Comparison of ENCODE assay signal across 9 cellular contexts in genomic region chr3:4751057-4752051, GRCh38.
DNase-seq lines count a peak whose midpoint lies in the region; ATAC-seq and TF ChIP-seq lines count a peak whose summit lies in the region.
"Had no signal": no experiment of that assay in that cellular context is flagged by ENCODE, and none has a peak within 500 bp of the region (broad histone marks: within the 10 kb centered on the region; RNA-seq: fewer than 3 reads in every experiment).

No MANE protein-coding gene starts in this region.

- no peaks in the 10 kb centered on the region for H3K27me3 ChIP-seq in WERI-Rb-1 (ENCODE audit: insufficient read depth, low read depth, severe bottlenecking)
- H3K27me3 ChIP-seq in foreskin keratinocyte, result no peaks in the 10 kb centered on the region

- peaks cover 12% of the 10 kb centered on the region for H3K4me1 ChIP-seq in foreskin keratinocyte

- ATAC-seq in foreskin keratinocyte, result peak; percentile 80
- no peak for ATAC-seq in GM21825 (IDR thresholded peaks at IDR 0.05; ENCODE audit: unreplicated experiment)

- H3K9me3 ChIP-seq in WERI-Rb-1 (ENCODE audit: severe bottlenecking), result no peaks in the 10 kb centered on the region

- no peak overlapping the region for H3K4me3 ChIP-seq in WERI-Rb-1 (ENCODE audit: low read depth, low read length)

- peak overlapping the region; percentile 78 for H3K27ac ChIP-seq in WERI-Rb-1
- peak overlapping the region; percentile 97 for H3K27ac ChIP-seq in foreskin keratinocyte
- H3K27ac ChIP-seq: 22Rv1 had no signal

- H3K36me3 ChIP-seq in WERI-Rb-1, result no peaks in the 10 kb centered on the region

- no peak for TF ChIP-seq CTCF in WERI-Rb-1 (IDR thresholded peaks at IDR 0.05; ENCODE audit: low read depth, low read length)
- no peak for TF ChIP-seq CTCF in foreskin keratinocyte (conservative IDR thresholded peaks at IDR 0.05)

- peak; percentile 51 for DNase-seq in DMS 273 (lab: John Stamatoyannopoulos, UW; ENCODE audit: unreplicated experiment)
- DNase-seq in DMS 273 treated with DMSO at 0.1 percent for 48 hours (lab: John Stamatoyannopoulos, UW), result no peak
- DNase-seq in WERI-Rb-1, result no peak
- DNase-seq in foreskin keratinocyte, result peak; percentile 94 to 96
- peak; percentile 71 for DNase-seq in pulmonary artery endothelial cell (ENCODE audit: low read depth, low spot score)
- no peak for DNase-seq in activated CD4-positive, alpha-beta T cell treated with anti-CD3 and anti-CD28 coated beads, Interleukin-2, amount 50 U/mL, for 1 hour
- DNase-seq in SHP77 (lab: John Stamatoyannopoulos, UW), result no peak

Comparison
In these comparisons a context has a peak if more than half of its experiments do, and no peak if none do; other contexts are left out.
1. DNase-seq: peak in DMS 273 (single experiment), foreskin keratinocyte (2 of 2) and pulmonary artery endothelial cell (single experiment); none in DMS 273 treated with DMSO at 0.1 percent for 48 hours (single experiment), WERI-Rb-1 (single experiment), activated CD4-positive, alpha-beta T cell treated with anti-CD3 and anti-CD28 coated beads, Interleukin-2, amount 50 U/mL, for 1 hour (single experiment) and SHP77 (0 of 2).